ENCODE assay signal across 9 cellular contexts in genomic region chr10:121975295-121976086, GRCh38. TPM values are rescaled to one million over a fixed set of nuclear protein-coding genes. Genes with fewer than 3 reads are reported as not detected.
A peak's percentile ranks its signal among the peaks of the same experiment; 100 is the strongest.
DNase-seq lines count a peak whose midpoint lies in the region; ATAC-seq and TF ChIP-seq lines count a peak whose summit lies in the region.
"Had no signal": no experiment of that assay in that cellular context is flagged by ENCODE, and none has a peak within 500 bp of the region (broad histone marks: within the 10 kb centered on the region; RNA-seq: fewer than 3 reads in every experiment).

No MANE protein-coding gene starts in this region.

- H3K4me3 ChIP-seq in ascending aorta, result peak overlapping the region; percentile 80 to 95
- H3K4me3 ChIP-seq in tibial nerve, result peak overlapping the region; percentile 70 to 100 (median 84)

- H3K36me3 ChIP-seq in ascending aorta, result peaks cover 0 to 11% of the 10 kb centered on the region in 2 donors
- peaks cover 0 to 20% (median 0%) of the 10 kb centered on the region in 3 donors for H3K36me3 ChIP-seq in tibial nerve

- H3K27me3 ChIP-seq in ascending aorta (no peaks in the 10 kb centered on the region), tibial nerve (no peaks in the 10 kb centered on the region)

- CTCF ChIA-PET in GM10248 (lab: Yijun Ruan, JAX), result interaction anchor here (1.0 to 1.6 kb wide), 2 partner anchors 8 to 13 kb away, joined by 5 to 8 read pairs; no protein-coding TSS in a partner anchor

- no peak for TF ChIP-seq EP300 in tibial nerve (IDR thresholded peaks at IDR 0.05)

- TF ChIP-seq POLR2A in tibial nerve (IDR thresholded peaks at IDR 0.05), result no peak

- no peaks in the 10 kb centered on the region for H3K9me3 ChIP-seq in ascending aorta
- no peaks in the 10 kb centered on the region for H3K9me3 ChIP-seq in tibial nerve

- ATAC-seq in HG03457 (IDR thresholded peaks at IDR 0.05; ENCODE audit: unreplicated experiment) (peak; percentile 17), left lobe of liver (peak; percentile 45)

- H3K4me1 ChIP-seq in ascending aorta, result peaks cover 0 to 16% of the 10 kb centered on the region in 2 donors
- peaks cover 0 to 25% (median 11%) of the 10 kb centered on the region in 4 donors for H3K4me1 ChIP-seq in tibial nerve

- POLR2A ChIA-PET in GM10248 (lab: Yijun Ruan, JAX), result no interaction called here

- peak; percentile 81 for TF ChIP-seq CTCF in GM10248 (IDR thresholded peaks at IDR 0.05; ENCODE audit: control extremely low read depth, extremely low read depth, low read depth, missing control alignments)
- TF ChIP-seq CTCF in ascending aorta (IDR thresholded peaks at IDR 0.05), result peak in 1 of 3 experiments; percentile 81
- peak in 3 of 5 experiments; percentile 75 to 85 (median 83) for TF ChIP-seq CTCF in tibial nerve (IDR thresholded peaks at IDR 0.05)

- intact Hi-C loops in ascending aorta (cut with DNase I), result loop anchor here (1.0 to 10.0 kb wide), 3 partner anchors 54 to 239 kb away; no protein-coding TSS in a partner anchor

- 39 to 51% methylated on average over 16 to 18 of the region's 21 CpGs for WGBS in tibial nerve, 2 donors

- DNase-seq in GM10248 (ENCODE audit: extremely low spot score), result no peak
- DNase-seq in ascending aorta (ENCODE audit: low spot score in 2 of 2), result no peak
- DNase-seq in left lobe of liver (ENCODE audit: low spot score), result no peak
- no peak for DNase-seq in tibial nerve (ENCODE audit: low spot score in 2 of 2)
- no peak for DNase-seq in putamen (ENCODE audit: low spot score)
- DNase-seq in stimulated activated CD4-positive, alpha-beta T cell treated with anti-CD3 and anti-CD28 coated beads, Interleukin-12 subunit alpha, Interleukin-12 subunit beta, amount 100 ng/mL, for 4 hours, result no peak
- DNase-seq in central memory CD4-positive, alpha-beta T cell, result no peak

- H3K27ac ChIP-seq in ascending aorta (peak overlapping the region; percentile 93 to 96), tibial nerve (peak overlapping the region; percentile 89 to 99 (median 94))

RNA-seq across cellular contexts. Expression of gene NSMCE4A, which starts 0.5 kb away (rescaled TPM):
- total RNA-seq in ascending aorta, result 63.3 TPM
- 31.6 TPM for total RNA-seq in left lobe of liver
- 100 to 1,000 TPM in 1 of 4 donors, 10 to 100 TPM in 3; 70.1 to 102 (median 82.4) TPM for total RNA-seq in tibial nerve

RNA-seq across cellular contexts. Expression of gene TACC2, which starts 13.5 kb away (rescaled TPM):
- total RNA-seq in ascending aorta, result 69.1 TPM
- 21.5 TPM for total RNA-seq in left lobe of liver
- total RNA-seq in tibial nerve, result 10 to 100 TPM; 31.0 to 52.5 (median 42.2) TPM
- total RNA-seq: T-helper 2 cell treated with Interferon-gamma antibody and Interleukin-4, amounts not matched to agents 100 ng/mL and 5 ng/mL, for 36 hours had no signal

RNA-seq across cellular contexts. Expression of gene ATE1, which starts 47.7 kb away (rescaled TPM):
- 6.9 TPM for total RNA-seq in ascending aorta
- total RNA-seq in left lobe of liver, result 20.1 TPM
- total RNA-seq in tibial nerve, result 10 to 100 TPM; 18.3 to 24.5 (median 23.5) TPM
